In genomic region chr14:36271939-36272907, GRCh38 we compare ENCODE assay signal across 8 cellular contexts. TPM values are rescaled to one million over a fixed set of nuclear protein-coding genes. Genes with fewer than 3 reads are reported as not detected.
DNase-seq lines count a peak whose midpoint lies in the region; ATAC-seq and TF ChIP-seq lines count a peak whose summit lies in the region.

No MANE protein-coding gene starts in this region.

- DNase-seq in D341Med (ENCODE audit: low spot score) (peak; percentile 49), WERI-Rb-1 (no peak), fibroblast of peridontal ligament (ENCODE audit: extremely low read depth) (peak; percentile 14), gastrocnemius medialis (no peak), DMS 273 treated with DMSO at 0.1 percent for 48 hours (lab: John Stamatoyannopoulos, UW) (no peak)

- no peak for TF ChIP-seq POLR2A in gastrocnemius medialis (IDR thresholded peaks at IDR 0.05)

- H3K27me3 ChIP-seq in WERI-Rb-1 (ENCODE audit: insufficient read depth, low read depth, severe bottlenecking): peaks cover 18% of the 10 kb centered on the region
- H3K27me3 ChIP-seq in gastrocnemius medialis: peaks cover 11 to 51% (median 37%) of the 10 kb centered on the region in 3 donors

- H3K9me3 ChIP-seq in WERI-Rb-1 (ENCODE audit: severe bottlenecking) (no peaks in the 10 kb centered on the region), gastrocnemius medialis (no peaks in the 10 kb centered on the region)

- H3K36me3 ChIP-seq in WERI-Rb-1 (no peaks in the 10 kb centered on the region), gastrocnemius medialis (no peaks in the 10 kb centered on the region)

- ATAC-seq in gastrocnemius medialis (no peak), HG02970 (IDR thresholded peaks at IDR 0.05; ENCODE audit: low FRiP score, unreplicated experiment) (no peak), GM21515 (IDR thresholded peaks at IDR 0.05; ENCODE audit: unreplicated experiment) (no peak), GM19035 (IDR thresholded peaks at IDR 0.05; ENCODE audit: unreplicated experiment) (no peak)

- no peak overlapping the region for H3K27ac ChIP-seq in WERI-Rb-1
- H3K27ac ChIP-seq in gastrocnemius medialis: no peak overlapping the region

- H3K4me3 ChIP-seq in WERI-Rb-1 (ENCODE audit: low read depth, low read length) (peak overlapping the region; percentile 27), gastrocnemius medialis (peak overlapping the region in 3 of 4 donors; percentile 13 to 57 (median 35))

- intact Hi-C loops in gastrocnemius medialis (cut with DNase I; ENCODE audit: low total_unique reads): no loop called here

- in situ Hi-C loops in gastrocnemius medialis (cut with MboI; ENCODE audit: low sequenced_read_pairs in 4 of 4): no loop called here

- peaks cover 0 to 5% of the 10 kb centered on the region in 2 donors for H3K4me1 ChIP-seq in gastrocnemius medialis

- TF ChIP-seq CTCF in WERI-Rb-1 (IDR thresholded peaks at IDR 0.05; ENCODE audit: low read depth, low read length): no peak
- no peak for TF ChIP-seq CTCF in gastrocnemius medialis (IDR thresholded peaks at IDR 0.05 in 4 of 5, conservative IDR thresholded peaks at IDR 0.05 in 1 of 5)

RNA-seq across cellular contexts. Expression of gene MBIP, which starts 48.2 kb away (rescaled TPM):
- total RNA-seq in gastrocnemius medialis: 1 to 10 TPM; 1.8 to 4.6 (median 3.5) TPM

Comparison
In these comparisons a context has a peak if more than half of its experiments do, and no peak if none do; other contexts are left out.
1. DNase-seq: peak in D341Med (single experiment) and fibroblast of peridontal ligament (single experiment); none in WERI-Rb-1 (single experiment), gastrocnemius medialis (0 of 2) and DMS 273 treated with DMSO at 0.1 percent for 48 hours (single experiment).